Comparison of ENCODE assay signal across 39 cellular contexts in the genomic region with DNA sequence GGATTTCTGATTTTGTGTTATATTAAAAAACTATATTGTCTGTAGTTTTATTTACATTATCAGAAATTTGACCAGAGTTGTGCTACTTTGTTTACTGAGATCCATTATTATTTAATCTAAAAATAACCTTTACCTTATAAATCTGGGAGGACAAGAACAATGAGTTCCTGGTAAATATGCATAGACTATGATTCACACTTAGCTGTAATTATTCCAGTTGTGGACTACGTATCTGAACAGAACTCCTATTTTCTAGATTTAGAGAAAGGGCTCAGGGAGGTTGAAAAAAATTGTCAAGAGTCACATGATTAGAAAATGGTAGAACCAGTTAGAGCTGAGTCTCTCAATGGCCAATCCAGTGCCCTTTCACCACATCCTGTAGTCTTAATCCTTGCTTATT. TPM values are rescaled to one million over a fixed set of nuclear protein-coding genes. Genes with fewer than 3 reads are reported as not detected.
"Had no signal": no experiment of that assay in that cellular context is flagged by ENCODE, and none has a peak within 500 bp of the region (broad histone marks: within the 10 kb centered on the region; RNA-seq: fewer than 3 reads in every experiment).

No MANE protein-coding gene starts in this region.

- H3K36me3 ChIP-seq: adrenal gland, ascending aorta, brain microvascular endothelial cell, breast epithelium, cardiac muscle cell, colonic mucosa had no signal

- H3K27ac Mint-ChIP-seq: activated naive CD4-positive, alpha-beta T cell treated with anti-CD3 and anti-CD28 coated beads for 36 hours; activated naive CD4-positive, alpha-beta T cell treated with anti-CD3 and anti-CD28 coated beads, Interleukin-2, amount 10 ng/mL, durations not matched to agents 7 days and 5 days; activated naive CD4-positive, alpha-beta T cell treated with anti-CD3 and anti-CD28 coated beads, Interleukin-2, amount 50 U/mL, for 24 hours; activated naive CD4-positive, alpha-beta T cell treated with anti-CD3 and anti-CD28 coated beads, Interleukin-2, amount 50 U/mL, for 72 hours; activated naive CD8-positive, alpha-beta T cell; activated naive CD8-positive, alpha-beta T cell treated with anti-CD3 and anti-CD28 coated beads for 36 hours; activated naive CD8-positive, alpha-beta T cell treated with anti-CD3 and anti-CD28 coated beads, Interleukin-2, amount 10 ng/mL, durations not matched to agents 7 days and 5 days; activated naive CD8-positive, alpha-beta T cell treated with anti-CD3 and anti-CD28 coated beads, Interleukin-2, amount 50 U/mL, for 24 hours; activated T-cell treated with anti-CD3 and anti-CD28 coated beads, Interleukin-2, amount 50 U/mL, for 72 hours; activated T-helper 1 cell treated with anti-CD3 and anti-CD28 coated beads, Interleukin-12 subunit alpha, Interleukin-12 subunit beta, Interleukin-2, Interleukin-4 antibody, amounts not matched to agents 30 ng/mL and 10 ng/mL and 1 ng/mL, durations not matched to agents 14 hours and 24 hours and 36 hours; activated T-helper 17 cell treated with anti-CD3 and anti-CD28 coated beads, Interleukin-2, amount 50 U/mL, for 72 hours; activated T-helper 2 cell treated with anti-CD3 and anti-CD28 coated beads, Interferon-gamma antibody, Interleukin-2, Interleukin-4, amounts not matched to agents 10 μg/mL and 5 μg/mL and 100 μg/mL, durations not matched to agents 14 hours and 24 hours and 36 hours; brain had no signal

- H3K4me3 Mint-ChIP-seq: activated naive CD4-positive, alpha-beta T cell treated with anti-CD3 and anti-CD28 coated beads for 36 hours; activated naive CD4-positive, alpha-beta T cell treated with anti-CD3 and anti-CD28 coated beads, Interleukin-2, amount 10 ng/mL, durations not matched to agents 7 days and 5 days; activated naive CD4-positive, alpha-beta T cell treated with anti-CD3 and anti-CD28 coated beads, Interleukin-2, amount 50 U/mL, for 24 hours; activated naive CD8-positive, alpha-beta T cell; activated naive CD8-positive, alpha-beta T cell treated with anti-CD3 and anti-CD28 coated beads for 36 hours; activated naive CD8-positive, alpha-beta T cell treated with anti-CD3 and anti-CD28 coated beads, Interleukin-2, amount 10 ng/mL, durations not matched to agents 7 days and 5 days; activated naive CD8-positive, alpha-beta T cell treated with anti-CD3 and anti-CD28 coated beads, Interleukin-2, amount 50 U/mL, for 24 hours; activated T-cell treated with anti-CD3 and anti-CD28 coated beads, Interleukin-2, amount 50 U/mL, for 72 hours; activated T-helper 1 cell treated with anti-CD3 and anti-CD28 coated beads, Interleukin-12 subunit alpha, Interleukin-12 subunit beta, Interleukin-2, Interleukin-4 antibody, amounts not matched to agents 30 ng/mL and 10 ng/mL and 1 ng/mL, durations not matched to agents 14 hours and 24 hours and 36 hours; activated T-helper 17 cell treated with anti-CD3 and anti-CD28 coated beads, Interleukin-2, amount 50 U/mL, for 72 hours; brain; central memory CD8-positive, alpha-beta T cell had no signal

- H3K4me1 Mint-ChIP-seq: activated naive CD8-positive, alpha-beta T cell treated with anti-CD3 and anti-CD28 coated beads, Interleukin-2, amount 50 U/mL, for 24 hours; activated T-helper 17 cell treated with anti-CD3 and anti-CD28 coated beads, Interleukin-2, amount 50 U/mL, for 72 hours; central memory CD8-positive, alpha-beta T cell had no signal

- H3K36me3 Mint-ChIP-seq: activated naive CD8-positive, alpha-beta T cell; activated naive CD8-positive, alpha-beta T cell treated with anti-CD3 and anti-CD28 coated beads, Interleukin-2, amount 10 ng/mL, durations not matched to agents 7 days and 5 days; brain had no signal

- H3K4me3 ChIP-seq: adrenal gland, ascending aorta, body of pancreas, breast epithelium, cardiac muscle cell, colonic mucosa had no signal

- FAIRE-seq: astrocyte, bronchial epithelial cell, colon had no signal

- DNase-seq: activated effector memory CD4-positive, alpha-beta T cell treated with anti-CD3 and anti-CD28 coated beads, Interleukin-2, amount 50 U/mL, for 16 hours; activated effector memory CD4-positive, alpha-beta T cell treated with Interleukin-2 at 50 U/mL for 16 hours; activated gamma-delta T cell; activated gamma-delta T cell treated with Interleukin-2 at 50 U/mL for 16 hours; activated naive CD4-positive, alpha-beta T cell; activated naive CD4-positive, alpha-beta T cell treated with anti-CD3 and anti-CD28 coated beads for 36 hours; activated naive CD4-positive, alpha-beta T cell treated with anti-CD3 and anti-CD28 coated beads, Interleukin-2, amount 10 ng/mL, durations not matched to agents 7 days and 5 days; activated naive CD4-positive, alpha-beta T cell treated with anti-CD3 and anti-CD28 coated beads, Interleukin-2, amount 50 U/mL, for 16 hours; activated naive CD4-positive, alpha-beta T cell treated with Interleukin-2 at 50 U/mL for 16 hours; activated naive CD8-positive, alpha-beta T cell treated with anti-CD3 and anti-CD28 coated beads for 36 hours; activated naive CD8-positive, alpha-beta T cell treated with anti-CD3 and anti-CD28 coated beads, Interleukin-2, amount 10 ng/mL, durations not matched to agents 7 days and 5 days; activated naive CD8-positive, alpha-beta T cell treated with anti-CD3 and anti-CD28 coated beads, Interleukin-2, amount 50 U/mL, for 24 hours; activated T-cell treated with anti-CD3 and anti-CD28 coated beads, Interleukin-2, amount 50 U/mL, for 48 hours; activated T-cell treated with anti-CD3 and anti-CD28 coated beads, Interleukin-2, amount 50 U/mL, for 72 hours; adrenal gland; amniotic stem cell; amygdala; anterior cingulate cortex; aorta; body of pancreas; brain microvascular endothelial cell; caudate nucleus; central memory CD4-positive, alpha-beta T cell; cerebellar nuclear complex; colonic mucosa had no signal

- H3K27ac ChIP-seq: adrenal gland, ascending aorta, body of pancreas, brain microvascular endothelial cell, breast epithelium, cardiac muscle cell, colonic mucosa had no signal

- H3K9me3 ChIP-seq: adrenal gland, ascending aorta, body of pancreas, breast epithelium, colonic mucosa had no signal

- H3K27me3 ChIP-seq: body of pancreas had no signal

- H3K9me3 Mint-ChIP-seq: activated naive CD4-positive, alpha-beta T cell treated with anti-CD3 and anti-CD28 coated beads for 36 hours; activated naive CD4-positive, alpha-beta T cell treated with anti-CD3 and anti-CD28 coated beads, Interleukin-2, amount 10 ng/mL, durations not matched to agents 7 days and 5 days; activated naive CD8-positive, alpha-beta T cell treated with anti-CD3 and anti-CD28 coated beads, Interleukin-2, amount 10 ng/mL, durations not matched to agents 7 days and 5 days; activated T-helper 17 cell treated with anti-CD3 and anti-CD28 coated beads, Interleukin-2, amount 50 U/mL, for 72 hours; activated T-helper 2 cell treated with anti-CD3 and anti-CD28 coated beads, Interferon-gamma antibody, Interleukin-2, Interleukin-4, amounts not matched to agents 10 μg/mL and 5 μg/mL and 100 μg/mL, durations not matched to agents 14 hours and 24 hours and 36 hours had no signal

- ATAC-seq: activated naive CD4-positive, alpha-beta T cell treated with anti-CD3 and anti-CD28 coated beads, Interleukin-2, amount 50 U/mL, for 72 hours; activated naive CD8-positive, alpha-beta T cell treated with anti-CD3 and anti-CD28 coated beads, Interleukin-2, amount 50 U/mL, for 24 hours; activated T-cell treated with anti-CD3 and anti-CD28 coated beads, Interleukin-2, amount 50 U/mL, for 72 hours; activated T-helper 17 cell treated with anti-CD3 and anti-CD28 coated beads, Interleukin-2, amount 50 U/mL, for 72 hours; body of pancreas had no signal

RNA-seq across cellular contexts. Expression of gene GPR158, which starts 4.2 kb away (rescaled TPM):
- total RNA-seq: activated naive CD4-positive, alpha-beta T cell treated with anti-CD3 and anti-CD28 coated beads for 36 hours; activated naive CD4-positive, alpha-beta T cell treated with anti-CD3 and anti-CD28 coated beads, Interleukin-2, amount 50 U/mL, for 72 hours; activated naive CD8-positive, alpha-beta T cell treated with anti-CD3 and anti-CD28 coated beads for 36 hours; activated naive CD8-positive, alpha-beta T cell treated with anti-CD3 and anti-CD28 coated beads, Interleukin-2, amount 10 ng/mL, durations not matched to agents 7 days and 5 days; activated T-cell treated with anti-CD3 and anti-CD28 coated beads, Interleukin-2, amount 50 U/mL, for 72 hours; activated T-helper 1 cell treated with anti-CD3 and anti-CD28 coated beads, Interleukin-12 subunit alpha, Interleukin-12 subunit beta, Interleukin-2, Interleukin-4 antibody, amounts not matched to agents 30 ng/mL and 10 ng/mL and 1 ng/mL, durations not matched to agents 14 hours and 24 hours and 36 hours; activated T-helper 17 cell treated with anti-CD3 and anti-CD28 coated beads, Interleukin-2, amount 50 U/mL, for 72 hours; ascending aorta had no signal
- polyA plus RNA-seq: aorta had no signal
